In the genomic region with DNA sequence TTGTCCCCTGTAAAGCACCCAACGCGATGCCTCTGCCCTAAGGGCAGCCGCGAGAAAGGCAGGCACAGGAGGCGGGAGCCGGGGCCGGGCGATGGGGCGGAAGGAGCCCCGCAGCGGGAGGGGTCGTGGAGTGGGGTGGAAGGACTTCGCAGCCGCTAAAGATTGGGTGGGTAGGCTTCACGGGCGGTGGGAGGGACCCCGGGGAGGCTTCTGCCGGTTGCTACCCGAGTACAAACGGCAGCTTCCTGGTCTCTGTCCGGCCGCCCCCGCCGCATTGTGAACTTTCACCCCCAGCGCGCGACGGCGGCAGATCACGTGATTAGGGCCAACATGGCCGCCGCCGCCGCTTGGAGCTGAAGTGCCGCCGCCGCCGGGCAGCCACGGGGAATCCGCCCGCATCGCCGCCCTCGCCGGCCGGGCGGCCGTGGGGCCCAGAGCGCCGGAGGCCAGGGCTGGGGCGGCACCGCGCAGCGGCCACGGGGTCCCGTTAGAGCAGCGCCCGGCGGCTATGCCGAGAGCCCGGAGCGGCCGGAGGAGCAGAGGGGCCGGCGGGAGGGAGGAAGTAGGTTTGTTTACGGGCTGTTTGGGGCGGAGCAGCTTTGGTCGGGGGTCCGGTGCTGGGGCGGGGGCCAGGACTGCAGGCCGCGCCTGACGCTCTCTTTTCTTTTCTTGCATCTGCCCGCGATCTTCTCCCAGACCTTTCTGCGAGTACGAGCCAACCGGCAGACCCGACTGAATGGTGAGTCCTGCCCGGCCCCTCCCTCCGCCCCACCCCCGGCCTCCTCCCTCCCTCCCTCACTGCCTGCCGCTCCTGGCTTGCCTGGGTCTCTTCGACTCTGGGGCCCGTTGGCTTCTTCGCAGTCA, we compare ENCODE assay signal across 8 cellular contexts. TPM values are rescaled to one million over a fixed set of nuclear protein-coding genes. Genes with fewer than 3 reads are reported as not detected.
DNase-seq lines count a peak whose midpoint lies in the region; ATAC-seq and TF ChIP-seq lines count a peak whose summit lies in the region.

No MANE protein-coding gene starts in this region.

- H3K9me3 ChIP-seq in HCT116 (ENCODE audit: control insufficient read depth in 1 of 2, insufficient read depth in 1 of 2, low read depth in 1 of 2, low read length in 2 of 2) (no peaks in the 10 kb centered on the region), trophoblast cell (ENCODE audit: insufficient read depth, low read depth, low read length) (no peaks in the 10 kb centered on the region), tibial artery (no peaks in the 10 kb centered on the region)

- peaks cover 11% of the 10 kb centered on the region for H3K36me3 Mint-ChIP-seq in activated naive CD8-positive, alpha-beta T cell treated with anti-CD3 and anti-CD28 coated beads, Interleukin-2, amount 10 ng/mL, durations not matched to agents 7 days and 5 days

- no peak overlapping the region for H2AK5ac ChIP-seq in trophoblast cell (ENCODE audit: low read length)

- no peak overlapping the region for H2BK12ac ChIP-seq in trophoblast cell (ENCODE audit: low read length)

- H3K14ac ChIP-seq in trophoblast cell (ENCODE audit: low read length) = peak overlapping the region; percentile 78

- H3K4me2 ChIP-seq in HCT116 (ENCODE audit: low read length) = peak overlapping the region; percentile 96
- H3K4me2 ChIP-seq in trophoblast cell (ENCODE audit: low read length) = peak overlapping the region; percentile 91

- RAD21 ChIA-PET in HCT116 (lab: Charles Lee; ENCODE audit: low non-redundant PET in 1 of 2, low total read pairs in 2 of 2, uncharacterized antibody in 2 of 2, unreplicated experiment in 2 of 2) = no interaction called here

- H3K79me1 ChIP-seq in trophoblast cell (ENCODE audit: low read length) = peaks cover 11% of the 10 kb centered on the region

- peak overlapping the region; percentile 93 for H3K4me3 Mint-ChIP-seq in activated naive CD8-positive, alpha-beta T cell treated with anti-CD3 and anti-CD28 coated beads, Interleukin-2, amount 10 ng/mL, durations not matched to agents 7 days and 5 days

- H2BK5ac ChIP-seq in trophoblast cell (ENCODE audit: low read depth, low read length, poor library complexity) = peak overlapping the region; percentile 47

- no peak for TF ChIP-seq RAD21 in HCT116 (IDR thresholded peaks at IDR 0.05; ENCODE audit: low read depth)

- H3K27ac ChIP-seq in HCT116 (ENCODE audit: low read depth, low read length) (peak overlapping the region; percentile 98), trophoblast cell (ENCODE audit: low read depth, low read length) (peak overlapping the region; percentile 90), tibial artery (peak overlapping the region; percentile 92 to 94)

- H4K8ac ChIP-seq in trophoblast cell (ENCODE audit: low read depth, low read length) = peak overlapping the region; percentile 88

- peaks cover 33% of the 10 kb centered on the region for H3K79me2 ChIP-seq in HCT116 (ENCODE audit: insufficient read depth, low read length)
- peaks cover 2% of the 10 kb centered on the region for H3K79me2 ChIP-seq in trophoblast cell (ENCODE audit: control insufficient read depth, insufficient read depth, low read length, poor library complexity)

- 0 out of 2 replicates have a peak, but pooled peaks cover 2% of the 10 kb centered on the region for H3K9me2 ChIP-seq in HCT116 (ENCODE audit: insufficient read depth)

- peak overlapping the region; percentile 84 for H4K91ac ChIP-seq in trophoblast cell (ENCODE audit: low read depth, low read length)

- no peak overlapping the region for H3K23ac ChIP-seq in trophoblast cell (ENCODE audit: low read length)

- H3K9me3 Mint-ChIP-seq in activated naive CD8-positive, alpha-beta T cell treated with anti-CD3 and anti-CD28 coated beads, Interleukin-2, amount 10 ng/mL, durations not matched to agents 7 days and 5 days = peaks cover 1% of the 10 kb centered on the region

- no peak for TF ChIP-seq CTCF in HCT116 (IDR thresholded peaks at IDR 0.05 in 2 of 3, conservative IDR thresholded peaks at IDR 0.05 in 1 of 3; ENCODE audit: borderline replicate concordance in 1 of 3, insufficient read depth in 1 of 3, low read depth in 2 of 3, low read length in 2 of 3)
- peak in 1 of 2 experiments; percentile 18 for TF ChIP-seq CTCF in tibial artery (IDR thresholded peaks at IDR 0.05)

- DNase-seq in G401 (ENCODE audit: low spot score) (peak; percentile 88), HCT116 (ENCODE audit: low read depth, low spot score) (peak; percentile 48), NAMALWA (ENCODE audit: low spot score) (peak; percentile 86), SKM-1 treated with dmso at 0.1 percent for 144 hours (lab: John Stamatoyannopoulos, UW; ENCODE audit: unreplicated experiment) (peak; percentile 83), Right ventricle myocardium superior (peak; percentile 96), trophoblast cell (peak; percentile 85 to 90), tibial artery (peak; percentile 91 to 93)
- DNase-seq in activated naive CD8-positive, alpha-beta T cell treated with anti-CD3 and anti-CD28 coated beads, Interleukin-2, amount 10 ng/mL, durations not matched to agents 7 days and 5 days = peak; percentile 95

- CTCF ChIA-PET in HCT116 (lab: Charles Lee) = interaction anchor here (1.1 to 1.5 kb wide), 3 partner anchors 20 to 82 kb away, joined by 3 to 4 read pairs (median 3); no protein-coding TSS in a partner anchor

- no peaks in the 10 kb centered on the region for H3K27me3 ChIP-seq in HCT116 (ENCODE audit: insufficient read depth, low read length)
- H3K27me3 ChIP-seq in trophoblast cell (ENCODE audit: insufficient read depth, low read length) = no peaks in the 10 kb centered on the region
- H3K27me3 ChIP-seq in tibial artery = no peaks in the 10 kb centered on the region

- BruUV-seq in HCT116 (replicated peaks; lab: Mats Ljungman, UMichigan) = no TSS peak

- H3K4me3 ChIP-seq in HCT116 (replicated peaks in 1 of 2; ENCODE audit: low read depth in 1 of 2, low read length in 2 of 2) (peak overlapping the region; percentile 76 to 87), trophoblast cell (ENCODE audit: low read depth, low read length) (peak overlapping the region; percentile 78), tibial artery (peak overlapping the region; percentile 64 to 90)

- H3K4me1 ChIP-seq in HCT116 (ENCODE audit: control insufficient read depth in 1 of 2, insufficient read depth in 2 of 2, low read length in 2 of 2) (peaks cover 5 to 22% of the 10 kb centered on the region in 2 experiments; a peak in 3 of 4 replicates), trophoblast cell (ENCODE audit: control insufficient read depth in 1 of 2, insufficient read depth in 2 of 2, low read length in 2 of 2) (peaks cover 0 to 8% of the 10 kb centered on the region in 2 experiments), tibial artery (peaks cover 0 to 28% (median 22%) of the 10 kb centered on the region in 4 donors)

- no peaks in the 10 kb centered on the region for H3K27me3 Mint-ChIP-seq in activated naive CD8-positive, alpha-beta T cell treated with anti-CD3 and anti-CD28 coated beads, Interleukin-2, amount 10 ng/mL, durations not matched to agents 7 days and 5 days

- POLR2A ChIA-PET in HCT116 (lab: Charles Lee) = interaction anchor here (0.5 to 1.7 kb wide), 4 partner anchors 21 to 304 kb away, joined by 3 to 7 read pairs (median 3); a partner anchor contains a TSS
- POLR2A ChIA-PET in activated naive CD8-positive, alpha-beta T cell treated with anti-CD3 and anti-CD28 coated beads, Interleukin-2, amount 10 ng/mL, durations not matched to agents 7 days and 5 days (lab: Charles Lee) = interaction anchor here (0.6 to 2.9 kb wide), 31 partner anchors 10 to 1055 kb away, joined by 3 to 29 read pairs (median 4); a partner anchor contains a TSS

- in situ Hi-C loops in G401 (cut with HindIII; ENCODE audit: low sequenced_read_pairs) = no loop called here

- H3K27ac Mint-ChIP-seq in activated naive CD8-positive, alpha-beta T cell treated with anti-CD3 and anti-CD28 coated beads, Interleukin-2, amount 10 ng/mL, durations not matched to agents 7 days and 5 days = peak overlapping the region; percentile 95

- H3K4me1 Mint-ChIP-seq in activated naive CD8-positive, alpha-beta T cell treated with anti-CD3 and anti-CD28 coated beads, Interleukin-2, amount 10 ng/mL, durations not matched to agents 7 days and 5 days = peaks cover 20% of the 10 kb centered on the region

- H4K20me1 ChIP-seq in HCT116 (ENCODE audit: insufficient read depth) = no peaks in the 10 kb centered on the region

- H3K4ac ChIP-seq in trophoblast cell (ENCODE audit: low read depth, low read length) = peak overlapping the region; percentile 50

- peak overlapping the region; percentile 69 for H3K18ac ChIP-seq in trophoblast cell (ENCODE audit: low read length)

- peak overlapping the region; percentile 18 for H2BK120ac ChIP-seq in trophoblast cell (ENCODE audit: insufficient read depth, low read length, poor library complexity)

- H2AFZ ChIP-seq in HCT116 (ENCODE audit: low read depth, low read length, poor library complexity, severe bottlenecking) = peak overlapping the region; percentile 23
- H2AFZ ChIP-seq in trophoblast cell (ENCODE audit: insufficient read depth, low read length, poor library complexity) = peak overlapping the region; percentile 63

- H3K36me3 ChIP-seq in HCT116 (ENCODE audit: control insufficient read depth in 1 of 2, insufficient read depth in 2 of 2, low read length in 2 of 2) = peaks cover 12 to 36% of the 10 kb centered on the region in 2 experiments; a peak in 3 of 4 replicates
- peaks cover 20 to 28% of the 10 kb centered on the region in 2 experiments for H3K36me3 ChIP-seq in trophoblast cell (ENCODE audit: control insufficient read depth in 1 of 2, insufficient read depth in 2 of 2, low read length in 2 of 2)
- H3K36me3 ChIP-seq in tibial artery = peaks cover 10 to 29% (median 23%) of the 10 kb centered on the region in 3 donors

- TF ChIP-seq POLR2A in HCT116 (IDR thresholded peaks at IDR 0.05; ENCODE audit: borderline replicate concordance, extremely low read depth, insufficient read depth, insufficient read length) = peak; percentile 64

- ATAC-seq in HCT116 (peak; percentile 84), Right ventricle myocardium superior (ENCODE audit: poor library complexity) (peak; percentile 87)
- peak; percentile 76 for ATAC-seq in activated naive CD8-positive, alpha-beta T cell treated with anti-CD3 and anti-CD28 coated beads, Interleukin-2, amount 10 ng/mL, durations not matched to agents 7 days and 5 days (ENCODE audit: low read depth)

- intact Hi-C loops in HCT116 (cut with micrococcal nuclease) (no loop called here), Right ventricle myocardium superior (cut with DNase I) (no loop called here), tibial artery (cut with DNase I; ENCODE audit: low total_unique reads) (loop anchor here (2.0 kb wide), 1 partner anchor 41 kb away; no protein-coding TSS in a partner anchor)

- H3K9ac ChIP-seq in HCT116 (ENCODE audit: low read length) = peak overlapping the region; percentile 88
- H3K9ac ChIP-seq in trophoblast cell (ENCODE audit: low read length) = peak overlapping the region; percentile 87

- H4K12ac ChIP-seq in trophoblast cell (ENCODE audit: low read depth, low read length) = peak overlapping the region; percentile 87

- WGBS in trophoblast cell (ENCODE audit: extremely low coverage, insufficient coverage, insufficient read length) = no CpG with 5 or more reads among the region's 86 CpGs

RNA-seq across cellular contexts. Expression of a gene that starts 42.4 kb away (rescaled TPM):
- 17.7 and 23.1 TPM in 2 replicates for total RNA-seq in G401 (2014; rRNA removed; shearing (Covaris generic))
- total RNA-seq in HCT116 (2021; ENCODE audit: unreplicated experiment) (10.8 TPM), Right ventricle myocardium superior (8.1 TPM)
- 18.3 and 24.8 TPM in 2 replicates for polyA plus RNA-seq in HCT116 (2012)
- total RNA-seq in activated naive CD8-positive, alpha-beta T cell treated with anti-CD3 and anti-CD28 coated beads, Interleukin-2, amount 10 ng/mL, durations not matched to agents 7 days and 5 days = 1 to 10 TPM; 4.2 to 4.7 TPM
- polyA plus RNA-seq in trophoblast cell (2013) = 9.2 and 9.3 TPM in 2 replicates

RNA-seq across cellular contexts. Expression of a gene that starts 42.6 kb away (rescaled TPM):
- 2.2 TPM in 1 of 2 replicates, not detected in the other for total RNA-seq in G401 (2014; rRNA removed; shearing (Covaris generic))
- total RNA-seq in HCT116 (2021; ENCODE audit: unreplicated experiment) (3.2 TPM), Right ventricle myocardium superior (0.83 TPM)
- polyA plus RNA-seq in HCT116 (2012) = 1.6 and 4.2 TPM in 2 replicates
- 100 to 1,000 TPM in 1 of 2 experiments, 10 to 100 TPM in 1; 95.7 to 105 TPM for total RNA-seq in activated naive CD8-positive, alpha-beta T cell treated with anti-CD3 and anti-CD28 coated beads, Interleukin-2, amount 10 ng/mL, durations not matched to agents 7 days and 5 days
- polyA plus RNA-seq in trophoblast cell (2013) = 1.3 and 1.5 TPM in 2 replicates

Comparison
In these comparisons a context has a peak if more than half of its experiments do, and no peak if none do; other contexts are left out.
1. Peak in every context shown above with its lines: DNase-seq, ATAC-seq, H3K4me3 ChIP-seq and H3K27ac ChIP-seq.
2. RNA of a gene that starts 42.6 kb away (total RNA-seq): 95.7 to 105 TPM in activated naive CD8-positive, alpha-beta T cell treated with anti-CD3 and anti-CD28 coated beads, Interleukin-2, amount 10 ng/mL, durations not matched to agents 7 days and 5 days; 3.2 TPM in HCT116 (single experiment), 0.83 TPM in Right ventricle myocardium superior (single experiment) and 2.2 TPM in G401; every median in the first group is over 10 times any median in the second.